ENCODE assay signal across 9 cellular contexts in the genomic region with DNA sequence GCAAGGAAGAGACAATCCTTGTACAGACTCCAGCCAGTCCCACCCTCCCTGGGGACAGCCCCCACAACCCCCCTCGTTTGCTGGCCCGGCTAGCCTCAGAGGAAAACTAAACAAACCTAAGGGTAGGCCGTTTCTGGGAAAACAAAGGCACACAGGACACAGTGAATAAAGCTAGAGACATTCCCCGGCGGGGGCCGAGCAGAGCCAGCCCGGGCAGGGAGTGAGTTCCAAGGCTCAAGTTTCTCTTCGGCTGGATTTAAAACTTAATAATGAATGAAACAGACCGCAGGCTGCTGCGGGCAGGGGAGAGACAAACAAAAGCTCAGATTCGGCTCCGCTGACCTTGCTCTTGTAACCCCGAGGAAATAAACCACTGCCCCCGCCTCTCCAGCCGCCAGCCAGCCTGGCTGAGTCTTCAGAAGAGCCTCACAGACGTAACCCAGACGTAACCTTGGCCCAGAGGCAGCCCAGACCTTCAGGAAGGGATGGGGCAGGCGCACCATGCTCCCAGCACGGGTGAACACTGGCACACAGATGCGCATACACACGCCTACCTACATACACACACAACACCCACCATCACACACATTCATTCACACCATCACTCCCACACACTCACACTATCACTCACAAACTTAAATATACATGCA.
DNase-seq lines count a peak whose midpoint lies in the region; ATAC-seq and TF ChIP-seq lines count a peak whose summit lies in the region.
"Had no signal": no experiment of that assay in that cellular context is flagged by ENCODE, and none has a peak within 500 bp of the region (broad histone marks: within the 10 kb centered on the region; RNA-seq: fewer than 3 reads in every experiment).

No MANE protein-coding gene starts in this region.

- no peaks in the 10 kb centered on the region for H3K27me3 ChIP-seq in hepatocyte
- no peaks in the 10 kb centered on the region for H3K27me3 ChIP-seq in tibial nerve
- no peaks in the 10 kb centered on the region for H3K27me3 ChIP-seq in naive thymus-derived CD4-positive, alpha-beta T cell (ENCODE audit: control insufficient read depth in 2 of 2, insufficient read depth in 2 of 2, low read length in 2 of 2)

- TF ChIP-seq POLR2A in tibial nerve (IDR thresholded peaks at IDR 0.05) = no peak

- H3K27ac Mint-ChIP-seq in naive thymus-derived CD4-positive, alpha-beta T cell = no peak overlapping the region
- H3K27ac Mint-ChIP-seq: activated T-helper 1 cell treated with anti-CD3 and anti-CD28 coated beads, Interleukin-12 subunit alpha, Interleukin-12 subunit beta, Interleukin-2, Interleukin-4 antibody, amounts not matched to agents 30 ng/mL and 10 ng/mL and 1 ng/mL, durations not matched to agents 14 hours and 24 hours and 36 hours had no signal

- H3K4me1 ChIP-seq in hepatocyte (ENCODE audit: insufficient read depth) (peaks cover 32% of the 10 kb centered on the region), tibial nerve (peaks cover 0 to 31% (median 0%) of the 10 kb centered on the region in 4 donors)
- no peaks in the 10 kb centered on the region for H3K4me1 ChIP-seq in naive thymus-derived CD4-positive, alpha-beta T cell (ENCODE audit: control insufficient read depth in 2 of 2, insufficient read depth in 2 of 2, low read length in 2 of 2)

- peak overlapping the region; percentile 88 for H3K27ac ChIP-seq in hepatocyte
- peak overlapping the region in 2 of 4 donors; percentile 5 to 71 for H3K27ac ChIP-seq in tibial nerve
- H3K27ac ChIP-seq in naive thymus-derived CD4-positive, alpha-beta T cell (ENCODE audit: low read depth, low read length) = no peak overlapping the region

- H3K36me3 ChIP-seq in hepatocyte (replicated peaks; ENCODE audit: insufficient read depth, low read depth) (no peaks in the 10 kb centered on the region), tibial nerve (peaks cover 0 to 35% (median 0%) of the 10 kb centered on the region in 3 donors)
- H3K36me3 ChIP-seq in naive thymus-derived CD4-positive, alpha-beta T cell (ENCODE audit: control insufficient read depth in 2 of 3, insufficient read depth in 3 of 3, low read length in 3 of 3) = no peaks in the 10 kb centered on the region

- H3K9me3 Mint-ChIP-seq in naive thymus-derived CD4-positive, alpha-beta T cell = peaks cover 0 to 10% (median 0%) of the 10 kb centered on the region in 11 donors
- H3K9me3 Mint-ChIP-seq: activated T-helper 1 cell treated with anti-CD3 and anti-CD28 coated beads, Interleukin-12 subunit alpha, Interleukin-12 subunit beta, Interleukin-2, Interleukin-4 antibody, amounts not matched to agents 30 ng/mL and 10 ng/mL and 1 ng/mL, durations not matched to agents 14 hours and 24 hours and 36 hours had no signal

- CTCF ChIA-PET in naive thymus-derived CD4-positive, alpha-beta T cell (lab: Charles Lee) = no interaction called here

- H3K9me2 ChIP-seq in hepatocyte (replicated peaks; ENCODE audit: insufficient read depth) = no peaks in the 10 kb centered on the region

- no peak for TF ChIP-seq CTCF in hepatocyte (IDR thresholded peaks at IDR 0.05; ENCODE audit: poor library complexity)
- no peak for TF ChIP-seq CTCF in tibial nerve (IDR thresholded peaks at IDR 0.05)

- POLR2A ChIA-PET in naive thymus-derived CD4-positive, alpha-beta T cell (lab: Charles Lee) = no interaction called here

- peak overlapping the region; percentile 64 for H3K4me2 ChIP-seq in hepatocyte

- no peaks in the 10 kb centered on the region for H3K36me3 Mint-ChIP-seq in naive thymus-derived CD4-positive, alpha-beta T cell

- ATAC-seq in HG03439 (IDR thresholded peaks at IDR 0.05; ENCODE audit: unreplicated experiment) = no peak
- no peak for ATAC-seq in naive thymus-derived CD4-positive, alpha-beta T cell
- ATAC-seq in GM21381 (IDR thresholded peaks at IDR 0.05; ENCODE audit: unreplicated experiment) = no peak

- no peaks in the 10 kb centered on the region for H3K79me2 ChIP-seq in hepatocyte

- DNase-seq in G401 (ENCODE audit: low spot score) (peak; percentile 3), astrocyte of the hippocampus (ENCODE audit: low read depth, low spot score) (peak; percentile 94), hepatocyte (ENCODE audit: low spot score) (peak; percentile 56), putamen (ENCODE audit: low spot score) (peak; percentile 20), tibial nerve (ENCODE audit: low spot score in 2 of 2) (no peak)
- no peak for DNase-seq in naive thymus-derived CD4-positive, alpha-beta T cell

- in situ Hi-C loops in G401 (cut with HindIII; ENCODE audit: low sequenced_read_pairs) = no loop called here

- H3K27me3 Mint-ChIP-seq in naive thymus-derived CD4-positive, alpha-beta T cell = peaks cover 0 to 11% (median 0%) of the 10 kb centered on the region in 5 donors

- 17% methylated on average over 21 of the region's 21 CpGs for WGBS in hepatocyte (ENCODE audit: low lambda C conversion rate, missing lambda C conversion rate)
- WGBS in tibial nerve, 2 donors = 13 to 17% methylated on average over 21 of the region's 21 CpGs

- H3K4me3 Mint-ChIP-seq in naive thymus-derived CD4-positive, alpha-beta T cell = peak overlapping the region in 1 of 10 donors; percentile 15
- H3K4me3 Mint-ChIP-seq: activated T-helper 1 cell treated with anti-CD3 and anti-CD28 coated beads, Interleukin-12 subunit alpha, Interleukin-12 subunit beta, Interleukin-2, Interleukin-4 antibody, amounts not matched to agents 30 ng/mL and 10 ng/mL and 1 ng/mL, durations not matched to agents 14 hours and 24 hours and 36 hours had no signal

- H4K20me1 ChIP-seq in hepatocyte (ENCODE audit: insufficient read depth, poor library complexity, severe bottlenecking) = no peaks in the 10 kb centered on the region

- H2AFZ ChIP-seq in hepatocyte = peak overlapping the region; percentile 17

- H3K9me3 ChIP-seq in hepatocyte (ENCODE audit: low read depth) (no peaks in the 10 kb centered on the region), tibial nerve (no peaks in the 10 kb centered on the region)
- no peaks in the 10 kb centered on the region for H3K9me3 ChIP-seq in naive thymus-derived CD4-positive, alpha-beta T cell (ENCODE audit: control insufficient read depth in 2 of 3, low read length in 3 of 3)

- peaks cover 0 to 6% (median 0%) of the 10 kb centered on the region in 7 donors for H3K4me1 Mint-ChIP-seq in naive thymus-derived CD4-positive, alpha-beta T cell

- H3K4me3 ChIP-seq in hepatocyte = no peak overlapping the region
- H3K4me3 ChIP-seq in tibial nerve = no peak overlapping the region
- no peak overlapping the region for H3K4me3 ChIP-seq in naive thymus-derived CD4-positive, alpha-beta T cell (ENCODE audit: low read length)

- TF ChIP-seq EP300 in tibial nerve (IDR thresholded peaks at IDR 0.05) = no peak

- intact Hi-C loops in naive thymus-derived CD4-positive, alpha-beta T cell (cut with micrococcal nuclease) = no loop called here

Comparison
In these comparisons a context has a peak if more than half of its experiments do, and no peak if none do; other contexts are left out.
1. DNase-seq: peak in G401 (single experiment), astrocyte of the hippocampus (single experiment), hepatocyte (single experiment) and putamen (single experiment); none in tibial nerve (0 of 2) and naive thymus-derived CD4-positive, alpha-beta T cell (0 of 9).